ENCODE assay signal across 1 cellular context in the genomic region with DNA sequence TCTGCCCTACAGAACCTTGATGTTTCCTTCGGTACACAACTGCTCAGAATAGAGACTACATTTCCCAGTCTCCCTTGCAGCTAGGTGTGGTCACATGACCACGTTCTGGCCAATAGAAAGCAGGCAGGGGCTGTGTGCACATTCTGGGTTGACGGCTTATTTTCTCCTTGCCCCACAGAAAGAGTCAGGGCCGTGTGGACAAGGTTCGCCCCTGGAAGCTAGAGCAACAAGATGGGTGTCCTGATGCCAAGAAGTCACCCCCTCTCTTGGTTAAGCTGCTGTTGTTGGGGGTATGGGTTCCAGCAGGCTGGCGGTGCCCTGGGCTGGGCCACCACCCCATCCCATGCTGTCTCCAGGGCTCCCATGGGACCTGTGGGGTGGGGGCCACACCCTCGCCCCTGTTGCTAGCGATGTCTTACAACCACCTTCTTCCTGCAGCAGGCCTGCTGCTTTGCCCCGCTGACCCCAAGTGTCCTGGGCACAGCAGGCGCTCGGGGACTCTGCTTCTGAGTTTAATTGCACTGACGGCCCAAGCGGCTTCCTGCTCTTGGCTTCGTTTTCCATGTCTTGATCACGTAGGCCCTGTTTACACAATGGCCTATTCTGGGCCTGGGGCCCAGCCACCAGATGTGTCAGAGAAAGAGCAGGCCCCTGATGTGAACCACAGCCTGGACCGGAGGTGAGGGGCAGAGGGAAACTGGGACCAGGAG.
TF ChIP-seq lines count a peak whose summit lies in the region.

No MANE protein-coding gene starts in this region.

TF ChIP-seq in HepG2, 621 proteins besides CTCF, POLR2A, EP300 and RAD21 (continued from another document and continues in another):
- TF ChIP-seq, protein P1, sequence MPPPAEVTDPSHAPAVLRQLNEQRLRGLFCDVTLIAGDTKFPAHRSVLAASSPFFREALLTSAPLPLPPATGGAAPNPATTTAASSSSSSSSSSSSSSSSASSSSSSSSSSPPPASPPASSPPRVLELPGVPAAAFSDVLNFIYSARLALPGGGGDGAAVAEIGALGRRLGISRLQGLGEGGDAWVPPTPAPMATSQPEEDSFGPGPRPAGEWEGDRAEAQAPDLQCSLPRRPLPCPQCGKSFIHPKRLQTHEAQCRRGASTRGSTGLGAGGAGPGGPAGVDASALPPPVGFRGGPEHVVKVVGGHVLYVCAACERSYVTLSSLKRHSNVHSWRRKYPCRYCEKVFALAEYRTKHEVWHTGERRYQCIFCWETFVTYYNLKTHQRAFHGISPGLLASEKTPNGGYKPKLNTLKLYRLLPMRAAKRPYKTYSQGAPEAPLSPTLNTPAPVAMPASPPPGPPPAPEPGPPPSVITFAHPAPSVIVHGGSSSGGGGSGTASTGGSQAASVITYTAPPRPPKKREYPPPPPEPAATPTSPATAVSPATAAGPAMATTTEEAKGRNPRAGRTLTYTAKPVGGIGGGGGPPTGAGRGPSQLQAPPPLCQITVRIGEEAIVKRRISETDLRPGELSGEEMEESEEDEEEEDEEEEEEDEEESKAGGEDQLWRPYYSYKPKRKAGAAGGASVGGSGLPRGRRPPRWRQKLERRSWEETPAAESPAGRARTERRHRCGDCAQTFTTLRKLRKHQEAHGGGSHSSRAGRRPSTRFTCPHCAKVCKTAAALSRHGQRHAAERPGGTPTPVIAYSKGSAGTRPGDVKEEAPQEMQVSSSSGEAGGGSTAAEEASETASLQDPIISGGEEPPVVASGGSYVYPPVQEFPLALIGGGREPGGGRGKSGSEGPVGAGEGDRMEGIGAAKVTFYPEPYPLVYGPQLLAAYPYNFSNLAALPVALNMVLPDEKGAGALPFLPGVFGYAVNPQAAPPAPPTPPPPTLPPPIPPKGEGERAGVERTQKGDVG (CRISPR knock-in tag; IDR thresholded peaks at IDR 0.05; ENCODE audit: borderline replicate concordance) = no peak
- TF ChIP-seq HHEX (CRISPR knock-in tag; IDR thresholded peaks at IDR 0.05) (no peak), MAFF (IDR thresholded peaks at IDR 0.05; ENCODE audit: low read depth, low read length) (no peak), CREB3 (CRISPR knock-in tag; IDR thresholded peaks at IDR 0.05) (no peak), NFKB2 (CRISPR knock-in tag; IDR thresholded peaks at IDR 0.05; ENCODE audit: borderline replicate concordance) (no peak), ZNF484 (CRISPR knock-in tag; IDR thresholded peaks at IDR 0.05; ENCODE audit: borderline replicate concordance, low read depth) (no peak), ZC3H13 (CRISPR knock-in tag; IDR thresholded peaks at IDR 0.05) (no peak), WIZ (CRISPR knock-in tag; IDR thresholded peaks at IDR 0.05) (no peak), NFYB (CRISPR knock-in tag; IDR thresholded peaks at IDR 0.05) (peak; percentile 82), ZFX (CRISPR knock-in tag; IDR thresholded peaks at IDR 0.05; ENCODE audit: low read depth) (peak; percentile 50; the same call in 1 of the 2 replicates), ZKSCAN1 (IDR thresholded peaks at IDR 0.05; ENCODE audit: low read length) (no peak), SMAD9 (CRISPR knock-in tag; IDR thresholded peaks at IDR 0.05) (no peak), ZEB1 (IDR thresholded peaks at IDR 0.05; ENCODE audit: insufficient replicate concordance, low read depth) (no peak), ARNTL (CRISPR knock-in tag; IDR thresholded peaks at IDR 0.05) (no peak), ZNF552 (CRISPR knock-in tag; IDR thresholded peaks at IDR 0.05; ENCODE audit: borderline replicate concordance) (no peak), ATF3 (CRISPR knock-in tag; IDR thresholded peaks at IDR 0.05) (no peak), PBX2 (CRISPR knock-in tag; IDR thresholded peaks at IDR 0.05) (no peak), KDM1A (CRISPR knock-in tag; IDR thresholded peaks at IDR 0.05) (no peak), ZNF33B (CRISPR knock-in tag; IDR thresholded peaks at IDR 0.05) (no peak), YEATS2 (CRISPR knock-in tag; IDR thresholded peaks at IDR 0.05; ENCODE audit: borderline replicate concordance) (0 out of 2 replicates have a peak, but pooled peaks have one; percentile 21), ZFY (CRISPR knock-in tag; IDR thresholded peaks at IDR 0.05) (no peak; the same call in 1 of the 2 replicates), RELA (CRISPR knock-in tag; IDR thresholded peaks at IDR 0.05) (no peak), RFX3 (CRISPR knock-in tag; IDR thresholded peaks at IDR 0.05) (no peak), FOXA1 (IDR thresholded peaks at IDR 0.05) (no peak), FOXA1 (CRISPR knock-in tag; IDR thresholded peaks at IDR 0.05) (peak; percentile 56), DPF2 (CRISPR knock-in tag; IDR thresholded peaks at IDR 0.05; ENCODE audit: borderline replicate concordance, low read depth) (no peak), ZNF101 (CRISPR knock-in tag; IDR thresholded peaks at IDR 0.05; ENCODE audit: borderline replicate concordance, low read depth) (no peak), POGZ (CRISPR knock-in tag; IDR thresholded peaks at IDR 0.05) (no peak), ZNF703 (CRISPR knock-in tag; IDR thresholded peaks at IDR 0.05; ENCODE audit: borderline replicate concordance) (no peak)
- TF ChIP-seq, protein P2, sequence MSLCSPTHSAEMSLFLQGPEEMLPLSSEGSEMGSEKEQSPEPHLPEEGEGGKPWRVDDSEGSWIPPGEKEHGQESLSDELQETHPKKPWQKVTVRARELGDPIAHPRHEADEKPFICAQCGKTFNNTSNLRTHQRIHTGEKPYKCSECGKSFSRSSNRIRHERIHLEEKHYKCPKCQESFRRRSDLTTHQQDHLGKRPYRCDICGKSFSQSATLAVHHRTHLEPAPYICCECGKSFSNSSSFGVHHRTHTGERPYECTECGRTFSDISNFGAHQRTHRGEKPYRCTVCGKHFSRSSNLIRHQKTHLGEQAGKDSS (CRISPR knock-in tag; IDR thresholded peaks at IDR 0.05; ENCODE audit: borderline replicate concordance, low read depth) = no peak; the same call in 1 of the 2 replicates
- TF ChIP-seq, protein P3, sequence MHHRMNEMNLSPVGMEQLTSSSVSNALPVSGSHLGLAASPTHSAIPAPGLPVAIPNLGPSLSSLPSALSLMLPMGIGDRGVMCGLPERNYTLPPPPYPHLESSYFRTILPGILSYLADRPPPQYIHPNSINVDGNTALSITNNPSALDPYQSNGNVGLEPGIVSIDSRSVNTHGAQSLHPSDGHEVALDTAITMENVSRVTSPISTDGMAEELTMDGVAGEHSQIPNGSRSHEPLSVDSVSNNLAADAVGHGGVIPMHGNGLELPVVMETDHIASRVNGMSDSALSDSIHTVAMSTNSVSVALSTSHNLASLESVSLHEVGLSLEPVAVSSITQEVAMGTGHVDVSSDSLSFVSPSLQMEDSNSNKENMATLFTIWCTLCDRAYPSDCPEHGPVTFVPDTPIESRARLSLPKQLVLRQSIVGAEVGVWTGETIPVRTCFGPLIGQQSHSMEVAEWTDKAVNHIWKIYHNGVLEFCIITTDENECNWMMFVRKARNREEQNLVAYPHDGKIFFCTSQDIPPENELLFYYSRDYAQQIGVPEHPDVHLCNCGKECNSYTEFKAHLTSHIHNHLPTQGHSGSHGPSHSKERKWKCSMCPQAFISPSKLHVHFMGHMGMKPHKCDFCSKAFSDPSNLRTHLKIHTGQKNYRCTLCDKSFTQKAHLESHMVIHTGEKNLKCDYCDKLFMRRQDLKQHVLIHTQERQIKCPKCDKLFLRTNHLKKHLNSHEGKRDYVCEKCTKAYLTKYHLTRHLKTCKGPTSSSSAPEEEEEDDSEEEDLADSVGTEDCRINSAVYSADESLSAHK (CRISPR knock-in tag; IDR thresholded peaks at IDR 0.05; ENCODE audit: borderline replicate concordance) = no peak
- TF ChIP-seq, protein P4, sequence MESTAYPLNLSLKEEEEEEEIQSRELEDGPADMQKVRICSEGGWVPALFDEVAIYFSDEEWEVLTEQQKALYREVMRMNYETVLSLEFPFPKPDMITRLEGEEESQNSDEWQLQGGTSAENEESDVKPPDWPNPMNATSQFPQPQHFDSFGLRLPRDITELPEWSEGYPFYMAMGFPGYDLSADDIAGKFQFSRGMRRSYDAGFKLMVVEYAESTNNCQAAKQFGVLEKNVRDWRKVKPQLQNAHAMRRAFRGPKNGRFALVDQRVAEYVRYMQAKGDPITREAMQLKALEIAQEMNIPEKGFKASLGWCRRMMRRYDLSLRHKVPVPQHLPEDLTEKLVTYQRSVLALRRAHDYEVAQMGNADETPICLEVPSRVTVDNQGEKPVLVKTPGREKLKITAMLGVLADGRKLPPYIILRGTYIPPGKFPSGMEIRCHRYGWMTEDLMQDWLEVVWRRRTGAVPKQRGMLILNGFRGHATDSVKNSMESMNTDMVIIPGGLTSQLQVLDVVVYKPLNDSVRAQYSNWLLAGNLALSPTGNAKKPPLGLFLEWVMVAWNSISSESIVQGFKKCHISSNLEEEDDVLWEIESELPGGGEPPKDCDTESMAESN (CRISPR knock-in tag; conservative IDR thresholded peaks at IDR 0.05) = no peak
- TF ChIP-seq, protein P5, sequence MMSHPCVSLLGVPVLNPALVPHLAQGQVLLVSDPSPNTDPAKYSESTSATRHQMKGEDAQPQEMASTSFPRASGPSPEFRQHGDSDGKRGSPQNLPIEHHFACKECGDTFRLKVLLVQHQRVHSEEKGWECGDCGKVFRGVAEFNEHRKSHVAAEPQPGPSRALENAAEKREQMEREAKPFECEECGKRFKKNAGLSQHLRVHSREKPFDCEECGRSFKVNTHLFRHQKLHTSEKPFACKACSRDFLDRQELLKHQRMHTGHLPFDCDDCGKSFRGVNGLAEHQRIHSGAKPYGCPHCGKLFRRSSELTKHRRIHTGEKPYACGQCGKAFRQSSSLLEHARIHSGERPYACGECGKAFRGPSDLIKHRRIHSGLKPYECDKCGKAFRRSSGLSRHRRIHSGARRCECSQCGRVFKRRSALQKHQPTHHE (CRISPR knock-in tag; IDR thresholded peaks at IDR 0.05; ENCODE audit: borderline replicate concordance) = no peak
- TF ChIP-seq, protein P6, sequence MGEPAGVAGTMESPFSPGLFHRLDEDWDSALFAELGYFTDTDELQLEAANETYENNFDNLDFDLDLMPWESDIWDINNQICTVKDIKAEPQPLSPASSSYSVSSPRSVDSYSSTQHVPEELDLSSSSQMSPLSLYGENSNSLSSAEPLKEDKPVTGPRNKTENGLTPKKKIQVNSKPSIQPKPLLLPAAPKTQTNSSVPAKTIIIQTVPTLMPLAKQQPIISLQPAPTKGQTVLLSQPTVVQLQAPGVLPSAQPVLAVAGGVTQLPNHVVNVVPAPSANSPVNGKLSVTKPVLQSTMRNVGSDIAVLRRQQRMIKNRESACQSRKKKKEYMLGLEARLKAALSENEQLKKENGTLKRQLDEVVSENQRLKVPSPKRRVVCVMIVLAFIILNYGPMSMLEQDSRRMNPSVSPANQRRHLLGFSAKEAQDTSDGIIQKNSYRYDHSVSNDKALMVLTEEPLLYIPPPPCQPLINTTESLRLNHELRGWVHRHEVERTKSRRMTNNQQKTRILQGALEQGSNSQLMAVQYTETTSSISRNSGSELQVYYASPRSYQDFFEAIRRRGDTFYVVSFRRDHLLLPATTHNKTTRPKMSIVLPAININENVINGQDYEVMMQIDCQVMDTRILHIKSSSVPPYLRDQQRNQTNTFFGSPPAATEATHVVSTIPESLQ (CRISPR knock-in tag; conservative IDR thresholded peaks at IDR 0.05) = no peak
- TF ChIP-seq, protein P7, sequence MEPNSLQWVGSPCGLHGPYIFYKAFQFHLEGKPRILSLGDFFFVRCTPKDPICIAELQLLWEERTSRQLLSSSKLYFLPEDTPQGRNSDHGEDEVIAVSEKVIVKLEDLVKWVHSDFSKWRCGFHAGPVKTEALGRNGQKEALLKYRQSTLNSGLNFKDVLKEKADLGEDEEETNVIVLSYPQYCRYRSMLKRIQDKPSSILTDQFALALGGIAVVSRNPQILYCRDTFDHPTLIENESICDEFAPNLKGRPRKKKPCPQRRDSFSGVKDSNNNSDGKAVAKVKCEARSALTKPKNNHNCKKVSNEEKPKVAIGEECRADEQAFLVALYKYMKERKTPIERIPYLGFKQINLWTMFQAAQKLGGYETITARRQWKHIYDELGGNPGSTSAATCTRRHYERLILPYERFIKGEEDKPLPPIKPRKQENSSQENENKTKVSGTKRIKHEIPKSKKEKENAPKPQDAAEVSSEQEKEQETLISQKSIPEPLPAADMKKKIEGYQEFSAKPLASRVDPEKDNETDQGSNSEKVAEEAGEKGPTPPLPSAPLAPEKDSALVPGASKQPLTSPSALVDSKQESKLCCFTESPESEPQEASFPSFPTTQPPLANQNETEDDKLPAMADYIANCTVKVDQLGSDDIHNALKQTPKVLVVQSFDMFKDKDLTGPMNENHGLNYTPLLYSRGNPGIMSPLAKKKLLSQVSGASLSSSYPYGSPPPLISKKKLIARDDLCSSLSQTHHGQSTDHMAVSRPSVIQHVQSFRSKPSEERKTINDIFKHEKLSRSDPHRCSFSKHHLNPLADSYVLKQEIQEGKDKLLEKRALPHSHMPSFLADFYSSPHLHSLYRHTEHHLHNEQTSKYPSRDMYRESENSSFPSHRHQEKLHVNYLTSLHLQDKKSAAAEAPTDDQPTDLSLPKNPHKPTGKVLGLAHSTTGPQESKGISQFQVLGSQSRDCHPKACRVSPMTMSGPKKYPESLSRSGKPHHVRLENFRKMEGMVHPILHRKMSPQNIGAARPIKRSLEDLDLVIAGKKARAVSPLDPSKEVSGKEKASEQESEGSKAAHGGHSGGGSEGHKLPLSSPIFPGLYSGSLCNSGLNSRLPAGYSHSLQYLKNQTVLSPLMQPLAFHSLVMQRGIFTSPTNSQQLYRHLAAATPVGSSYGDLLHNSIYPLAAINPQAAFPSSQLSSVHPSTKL (CRISPR knock-in tag; IDR thresholded peaks at IDR 0.05) = no peak
